9 cellular contexts compared by ENCODE assay signal in the genomic region with DNA sequence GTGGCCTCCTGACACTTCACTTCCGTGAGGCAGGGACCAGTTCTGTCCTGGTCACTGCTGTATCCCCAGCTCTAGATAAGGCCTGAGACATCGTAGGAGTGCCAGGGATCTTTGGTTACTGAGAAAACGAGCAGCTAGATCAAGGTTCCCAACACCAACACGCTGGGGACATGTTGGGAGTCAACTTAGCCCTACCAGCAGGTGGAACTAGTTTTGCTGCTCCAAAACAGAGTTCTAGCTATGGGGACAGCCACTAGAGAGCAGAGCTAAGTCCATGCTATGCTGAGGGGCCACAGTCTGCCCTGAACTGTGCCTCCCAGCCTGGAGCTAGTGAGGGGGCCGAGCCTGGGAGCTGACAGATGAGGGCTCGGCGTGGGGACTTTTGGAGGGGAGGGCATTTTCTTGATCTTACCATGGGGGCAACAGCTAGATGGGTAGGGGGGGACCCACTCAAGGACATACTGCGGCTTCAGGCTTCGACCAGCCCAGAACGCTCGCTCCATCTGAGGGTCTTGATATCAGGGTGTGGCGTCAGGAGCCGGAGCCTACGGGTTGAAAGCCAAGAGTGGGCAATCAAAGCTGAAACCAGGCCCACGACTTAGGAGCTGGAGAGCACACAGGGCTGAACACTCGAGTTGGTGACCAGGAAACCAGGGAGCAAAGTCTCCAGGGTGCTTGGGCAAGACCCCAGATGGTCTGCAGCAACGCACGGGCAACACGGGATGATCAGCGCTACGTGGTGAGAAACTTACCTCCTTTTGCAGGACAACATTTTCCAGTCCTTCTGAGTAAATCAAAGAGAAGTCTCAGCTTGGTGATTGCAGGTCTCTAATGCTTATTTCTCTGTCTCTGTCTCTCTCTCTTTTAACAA. TPM values are rescaled to one million over a fixed set of nuclear protein-coding genes. Genes with fewer than 3 reads are reported as not detected.
A peak's percentile ranks its signal among the peaks of the same experiment; 100 is the strongest.
DNase-seq lines count a peak whose midpoint lies in the region; ATAC-seq and TF ChIP-seq lines count a peak whose summit lies in the region.
"Had no signal": no experiment of that assay in that cellular context is flagged by ENCODE, and none has a peak within 500 bp of the region (broad histone marks: within the 10 kb centered on the region; RNA-seq: fewer than 3 reads in every experiment).

No MANE protein-coding gene starts in this region.

- TF ChIP-seq POLR2A in esophagus squamous epithelium (IDR thresholded peaks at IDR 0.05) (no peak), erythroblast (IDR thresholded peaks at IDR 0.05; ENCODE audit: low read length) (no peak)

- intact Hi-C loops in left ventricle myocardium superior (cut with micrococcal nuclease) (no loop called here), esophagus squamous epithelium (cut with DNase I) (loop anchor here (5.0 kb wide), 2 partner anchors 140 to 295 kb away; no protein-coding TSS in a partner anchor)

- peak overlapping the region; percentile 88 for H3K27ac Mint-ChIP-seq in T-helper 2 cell treated with Interferon-gamma antibody and Interleukin-4, amounts not matched to agents 5 μg/mL and 100 μg/mL, for 36 hours
- peak overlapping the region; percentile 54 for H3K27ac Mint-ChIP-seq in type B pancreatic cell

- ATAC-seq in left ventricle myocardium superior = no peak

- H3K4me3 Mint-ChIP-seq in T-helper 2 cell treated with Interferon-gamma antibody and Interleukin-4, amounts not matched to agents 5 μg/mL and 100 μg/mL, for 36 hours = peak overlapping the region; percentile 70
- H3K4me3 Mint-ChIP-seq in type B pancreatic cell = peak overlapping the region; percentile 1

- H3K27ac ChIP-seq in cardiac muscle cell (no peak overlapping the region), esophagus squamous epithelium (peak overlapping the region in 3 of 4 donors; percentile 63 to 68 (median 65))

- H3K36me3 ChIP-seq in cardiac muscle cell (no peaks in the 10 kb centered on the region), esophagus squamous epithelium (peaks cover 0 to 11% (median 0%) of the 10 kb centered on the region in 3 donors)

- TF ChIP-seq CTCF in cardiac muscle cell (IDR thresholded peaks at IDR 0.05; ENCODE audit: low read depth, low read length) = peak; percentile 15
- peak in 2 of 6 experiments; percentile 4 to 33 for TF ChIP-seq CTCF in esophagus squamous epithelium (IDR thresholded peaks at IDR 0.05)
- no peak for TF ChIP-seq CTCF in type B pancreatic cell (conservative IDR thresholded peaks at IDR 0.05)

- H3K9me3 ChIP-seq in cardiac muscle cell (ENCODE audit: low read depth) = no peaks in the 10 kb centered on the region
- H3K9me3 ChIP-seq in esophagus squamous epithelium = peaks cover 0 to 18% (median 13%) of the 10 kb centered on the region in 3 donors

- H3K27me3 ChIP-seq in cardiac muscle cell = no peaks in the 10 kb centered on the region
- H3K27me3 ChIP-seq in esophagus squamous epithelium = no peaks in the 10 kb centered on the region

- H3K4me1 ChIP-seq in cardiac muscle cell (ENCODE audit: low read depth) (peaks cover 4% of the 10 kb centered on the region), esophagus squamous epithelium (peaks cover 7 to 44% (median 30%) of the 10 kb centered on the region in 3 donors)

- H3K9me3 Mint-ChIP-seq in T-helper 2 cell treated with Interferon-gamma antibody and Interleukin-4, amounts not matched to agents 5 μg/mL and 100 μg/mL, for 36 hours = peaks cover 14% of the 10 kb centered on the region
- peaks cover 8% of the 10 kb centered on the region for H3K9me3 Mint-ChIP-seq in type B pancreatic cell

- peaks cover 37% of the 10 kb centered on the region for H3K4me1 Mint-ChIP-seq in T-helper 2 cell treated with Interferon-gamma antibody and Interleukin-4, amounts not matched to agents 5 μg/mL and 100 μg/mL, for 36 hours (ENCODE audit: low read depth)
- peaks cover 22% of the 10 kb centered on the region for H3K4me1 Mint-ChIP-seq in type B pancreatic cell (ENCODE audit: unreplicated experiment)

- DNase-seq in cardiac muscle cell (ENCODE audit: low read depth in 1 of 2, low spot score in 1 of 2) (peak in 1 of 2 donors; percentile 26), left ventricle myocardium superior (no peak), esophagus squamous epithelium (lab: John Stamatoyannopoulos, UW) (no peak), type B pancreatic cell (ENCODE audit: extremely low spot score, unreplicated experiment) (no peak), SKM-1 (lab: John Stamatoyannopoulos, UW; ENCODE audit: unreplicated experiment) (no peak), erythroblast (lab: John Stamatoyannopoulos, UW) (no peak)
- no peak for DNase-seq in T-helper 2 cell treated with Interferon-gamma antibody and Interleukin-4, amounts not matched to agents 5 μg/mL and 100 μg/mL, for 36 hours (ENCODE audit: low spot score)
- DNase-seq in effector CD4-positive, alpha-beta T cell = no peak
- DNase-seq: NCI-H187 had no signal

- WGBS in esophagus squamous epithelium, 2 donors = 87 to 94% methylated on average over 3 to 16 of the region's 21 CpGs

- no peak overlapping the region for H3K4me3 ChIP-seq in cardiac muscle cell
- no peak overlapping the region for H3K4me3 ChIP-seq in esophagus squamous epithelium

- no peaks in the 10 kb centered on the region for H3K27me3 Mint-ChIP-seq in T-helper 2 cell treated with Interferon-gamma antibody and Interleukin-4, amounts not matched to agents 5 μg/mL and 100 μg/mL, for 36 hours (ENCODE audit: low read depth)
- no peaks in the 10 kb centered on the region for H3K27me3 Mint-ChIP-seq in type B pancreatic cell

- H3K36me3 Mint-ChIP-seq in T-helper 2 cell treated with Interferon-gamma antibody and Interleukin-4, amounts not matched to agents 5 μg/mL and 100 μg/mL, for 36 hours (ENCODE audit: low read depth) = peaks cover 56% of the 10 kb centered on the region
- peaks cover 6% of the 10 kb centered on the region for H3K36me3 Mint-ChIP-seq in type B pancreatic cell

RNA-seq across cellular contexts. Expression of gene SNX20, which starts 13.4 kb away (rescaled TPM):
- not detected in 2 replicates for total RNA-seq in cardiac muscle cell
- not detected in 2 replicates for polyA plus RNA-seq in cardiac muscle cell
- total RNA-seq in left ventricle myocardium superior = 0.72 TPM
- 1 to 10 TPM in 2 of 4 donors, under 1 TPM in 2; 0.38 to 2.9 (median 1.7) TPM for total RNA-seq in esophagus squamous epithelium
- total RNA-seq in type B pancreatic cell (ENCODE audit: low replicate concordance) = not detected in 2 replicates

RNA-seq across cellular contexts. Expression of gene NOD2, which starts 25.7 kb away (rescaled TPM):
- total RNA-seq in cardiac muscle cell (0.18 TPM in 1 of 2 replicates, not detected in the other), left ventricle myocardium superior (0.45 TPM), esophagus squamous epithelium (10 to 100 TPM; 10.5 to 28.1 (median 21.6) TPM), type B pancreatic cell (ENCODE audit: low replicate concordance) (0.12 and 0.31 TPM in 2 replicates)
- 0.05 TPM in 1 of 2 replicates, not detected in the other for polyA plus RNA-seq in cardiac muscle cell
